ENCODE assay signal across 1 cellular context in the genomic region with DNA sequence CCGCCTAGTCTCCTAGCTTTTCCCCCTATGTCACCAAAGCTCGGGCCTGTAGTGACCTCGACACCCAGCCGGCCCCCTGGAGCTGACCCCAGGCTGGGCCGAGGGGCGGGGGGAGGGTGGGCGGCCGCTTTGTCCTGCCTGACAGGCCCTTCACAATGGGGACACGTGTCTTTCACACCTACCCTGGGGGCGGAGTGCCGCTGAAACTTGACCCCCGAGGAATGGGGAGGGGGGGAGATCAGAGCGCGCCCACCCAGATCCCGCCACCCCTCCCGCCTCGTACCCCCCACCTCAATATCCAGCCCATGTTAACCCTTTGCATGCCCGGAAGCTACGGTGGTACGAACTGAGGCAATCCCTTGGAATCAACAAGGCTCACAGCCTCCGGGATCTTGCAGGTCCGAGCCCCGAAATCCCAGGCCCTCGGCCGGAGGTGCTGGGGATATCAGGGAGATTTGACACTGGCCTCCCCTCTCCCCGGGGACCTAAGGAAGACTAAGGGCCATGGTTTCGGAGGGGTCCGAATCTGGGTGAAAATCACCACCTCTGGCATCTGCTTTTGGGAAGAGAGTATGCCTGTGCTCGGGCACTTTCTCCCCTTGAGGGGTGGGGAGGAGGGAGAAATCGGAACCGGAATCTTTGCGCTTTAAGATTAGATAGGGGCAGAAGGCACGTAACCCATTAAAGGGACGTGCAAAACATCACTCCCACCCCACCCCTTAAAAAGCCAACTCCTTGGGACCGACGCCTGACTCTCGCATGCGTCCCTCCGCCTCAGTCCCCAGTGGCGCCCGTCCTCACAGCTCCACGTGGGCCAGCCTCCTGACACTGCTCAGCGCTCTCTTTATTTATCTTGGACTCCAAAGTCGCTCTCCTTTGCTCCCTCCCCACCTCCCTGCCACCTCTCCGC.
TF ChIP-seq lines count a peak whose summit lies in the region.

No MANE protein-coding gene starts in this region.

TF ChIP-seq in HepG2, 621 proteins besides CTCF, POLR2A, EP300 and RAD21 (continued from another document):
- TF ChIP-seq ZNF251 (CRISPR knock-in tag; IDR thresholded peaks at IDR 0.05) (no peak), MIER2 (CRISPR knock-in tag; IDR thresholded peaks at IDR 0.05) (no peak), ADNP (CRISPR knock-in tag; IDR thresholded peaks at IDR 0.05) (no peak), PAF1 (CRISPR knock-in tag; IDR thresholded peaks at IDR 0.05) (no peak)
- TF ChIP-seq, protein P1, sequence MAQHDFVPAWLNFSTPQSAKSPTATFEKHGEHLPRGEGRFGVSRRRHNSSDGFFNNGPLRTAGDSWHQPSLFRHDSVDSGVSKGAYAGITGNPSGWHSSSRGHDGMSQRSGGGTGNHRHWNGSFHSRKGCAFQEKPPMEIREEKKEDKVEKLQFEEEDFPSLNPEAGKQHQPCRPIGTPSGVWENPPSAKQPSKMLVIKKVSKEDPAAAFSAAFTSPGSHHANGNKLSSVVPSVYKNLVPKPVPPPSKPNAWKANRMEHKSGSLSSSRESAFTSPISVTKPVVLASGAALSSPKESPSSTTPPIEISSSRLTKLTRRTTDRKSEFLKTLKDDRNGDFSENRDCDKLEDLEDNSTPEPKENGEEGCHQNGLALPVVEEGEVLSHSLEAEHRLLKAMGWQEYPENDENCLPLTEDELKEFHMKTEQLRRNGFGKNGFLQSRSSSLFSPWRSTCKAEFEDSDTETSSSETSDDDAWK (CRISPR knock-in tag; IDR thresholded peaks at IDR 0.05) = no peak
TF ChIP-seq in HepG2: peak in this region for 1.
